In the genomic region with DNA sequence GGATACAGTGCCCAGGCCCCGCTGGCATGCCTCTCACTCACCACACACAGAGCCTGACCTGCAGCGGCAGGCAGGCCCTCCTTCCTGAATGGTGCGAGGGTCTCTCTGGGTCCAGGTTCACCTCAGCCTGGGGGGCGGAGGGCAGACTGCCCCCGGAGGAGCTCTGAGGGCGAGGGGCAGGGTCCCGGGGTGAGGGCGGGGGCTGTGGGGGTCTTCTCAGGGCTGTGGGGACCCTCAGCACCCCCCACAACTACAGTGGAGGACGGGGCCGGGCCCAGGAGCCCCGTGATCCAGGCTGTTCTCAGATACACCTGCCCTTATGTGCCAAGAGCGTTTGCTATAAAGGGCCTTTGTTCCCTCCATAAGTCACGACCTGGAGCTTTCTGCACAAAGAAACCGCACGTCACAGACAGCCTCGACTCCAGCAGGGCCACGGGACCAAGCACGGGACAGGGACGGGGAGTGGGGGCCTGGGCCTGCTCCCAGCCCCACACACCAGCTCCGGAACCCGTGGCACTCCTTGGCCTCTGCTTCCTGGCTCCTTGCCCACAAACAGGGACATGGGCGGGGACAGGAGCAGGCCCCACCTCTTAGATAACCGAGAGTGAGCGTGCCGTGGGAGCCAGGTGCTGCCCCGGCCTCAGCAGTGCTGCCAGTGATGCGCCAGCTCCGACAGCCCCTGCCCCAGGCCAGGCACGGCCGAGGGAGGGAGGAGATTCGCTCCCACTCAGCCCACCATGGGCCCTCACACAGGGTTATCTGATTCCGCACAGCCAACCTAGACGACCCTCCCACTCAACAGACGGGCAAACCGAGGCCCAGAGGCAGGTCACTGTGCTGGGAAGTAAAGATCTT, we compare ENCODE assay signal across 14 cellular contexts.
DNase-seq lines count a peak whose midpoint lies in the region; ATAC-seq and TF ChIP-seq lines count a peak whose summit lies in the region.
"Had no signal": no experiment of that assay in that cellular context is flagged by ENCODE, and none has a peak within 500 bp of the region (broad histone marks: within the 10 kb centered on the region; RNA-seq: fewer than 3 reads in every experiment).

No MANE protein-coding gene starts in this region.

- H3K9me3 ChIP-seq in ovary (no peaks in the 10 kb centered on the region), spleen (no peaks in the 10 kb centered on the region)

- H3K4me1 ChIP-seq in ovary (ENCODE audit: insufficient read depth): peaks cover 22% of the 10 kb centered on the region
- H3K4me1 ChIP-seq in spleen: peaks cover 15 to 80% (median 55%) of the 10 kb centered on the region in 6 donors

- intact Hi-C loops in ovary (cut with DNase I): no loop called here
- intact Hi-C loops in spleen (cut with DNase I; ENCODE audit: low total_unique reads): no loop called here

- no peak overlapping the region for H3K4me3 Mint-ChIP-seq in endothelial cell (ENCODE audit: unreplicated experiment)
- H3K4me3 Mint-ChIP-seq: activated T-helper 1 cell treated with anti-CD3 and anti-CD28 coated beads, Interleukin-12 subunit alpha, Interleukin-12 subunit beta, Interleukin-2, Interleukin-4 antibody, amounts not matched to agents 30 ng/mL and 10 ng/mL and 1 ng/mL, durations not matched to agents 14 hours and 24 hours and 36 hours had no signal

- H3K36me3 ChIP-seq in ovary (no peaks in the 10 kb centered on the region), spleen (peaks cover 0 to 84% (median 62%) of the 10 kb centered on the region in 6 donors)

- no peaks in the 10 kb centered on the region for H3K9me3 Mint-ChIP-seq in endothelial cell (ENCODE audit: unreplicated experiment)
- H3K9me3 Mint-ChIP-seq: activated T-helper 1 cell treated with anti-CD3 and anti-CD28 coated beads, Interleukin-12 subunit alpha, Interleukin-12 subunit beta, Interleukin-2, Interleukin-4 antibody, amounts not matched to agents 30 ng/mL and 10 ng/mL and 1 ng/mL, durations not matched to agents 14 hours and 24 hours and 36 hours; naive thymus-derived CD8-positive, alpha-beta T cell had no signal

- H3K27ac Mint-ChIP-seq in endothelial cell (ENCODE audit: unreplicated experiment): no peak overlapping the region
- H3K27ac Mint-ChIP-seq: activated T-helper 1 cell treated with anti-CD3 and anti-CD28 coated beads, Interleukin-12 subunit alpha, Interleukin-12 subunit beta, Interleukin-2, Interleukin-4 antibody, amounts not matched to agents 30 ng/mL and 10 ng/mL and 1 ng/mL, durations not matched to agents 14 hours and 24 hours and 36 hours had no signal

- no peak for TF ChIP-seq EP300 in ovary (IDR thresholded peaks at IDR 0.05)

- H3K36me3 Mint-ChIP-seq in endothelial cell (ENCODE audit: low read depth, unreplicated experiment): peaks cover 21% of the 10 kb centered on the region

- TF ChIP-seq CTCF in ovary (IDR thresholded peaks at IDR 0.05) (no peak), spleen (IDR thresholded peaks at IDR 0.05 in 8 of 11, conservative IDR thresholded peaks at IDR 0.05 in 3 of 11) (no peak), endothelial cell (IDR thresholded peaks at IDR 0.05; ENCODE audit: unreplicated experiment) (no peak)

- peaks cover 2% of the 10 kb centered on the region for H3K4me1 Mint-ChIP-seq in endothelial cell (ENCODE audit: unreplicated experiment)

- H3K27me3 Mint-ChIP-seq in endothelial cell (ENCODE audit: unreplicated experiment): peaks cover 13% of the 10 kb centered on the region
- H3K27me3 Mint-ChIP-seq: naive thymus-derived CD8-positive, alpha-beta T cell had no signal

- WGBS in ovary, 3 donors: 74 to 84% (median 81%) methylated on average over 28 to 35 of the region's 35 CpGs
- 83 to 89% (median 84%) methylated on average over 12 to 35 of the region's 35 CpGs for WGBS in spleen, 5 donors

- H3K27me3 ChIP-seq in ovary: no peaks in the 10 kb centered on the region
- no peaks in the 10 kb centered on the region for H3K27me3 ChIP-seq in spleen (replicated peaks in 1 of 7)

- H3K4me3 ChIP-seq in ovary (no peak overlapping the region), spleen (no peak overlapping the region)

- ATAC-seq in HG02610 (IDR thresholded peaks at IDR 0.05; ENCODE audit: unreplicated experiment): no peak
- ATAC-seq: naive thymus-derived CD8-positive, alpha-beta T cell had no signal

- DNase-seq in COLO668 (lab: John Stamatoyannopoulos, UW; ENCODE audit: unreplicated experiment) (peak; percentile 27), NCI-H2107 treated with DMSO at 0.1 percent for 48 hours (lab: John Stamatoyannopoulos, UW; ENCODE audit: unreplicated experiment) (peak; percentile 56), erythroblast (lab: John Stamatoyannopoulos, UW) (peak; percentile 25 to 44), ovary (peak in 3 of 5 donors; percentile 46 to 48 (median 48)), cerebellar nuclear complex (lab: John Stamatoyannopoulos, UW) (no peak), spleen (no peak), endothelial cell (ENCODE audit: low spot score) (no peak)
- DNase-seq: activated CD4-positive, alpha-beta T cell treated with anti-CD3 and anti-CD28 coated beads for 4 hours; COR-L47; GOT3; naive thymus-derived CD8-positive, alpha-beta T cell; NCI-H774 had no signal

- TF ChIP-seq POLR2A in erythroblast (IDR thresholded peaks at IDR 0.05; ENCODE audit: low read length): no peak
- no peak for TF ChIP-seq POLR2A in ovary (IDR thresholded peaks at IDR 0.05)
- no peak for TF ChIP-seq POLR2A in spleen (IDR thresholded peaks at IDR 0.05)

- H3K27ac ChIP-seq in ovary (peak overlapping the region in 1 of 2 donors; percentile 48), spleen (peak overlapping the region in 1 of 8 donors; percentile 17)

Comparison
In these comparisons a context has a peak if more than half of its experiments do, and no peak if none do; other contexts are left out.
1. DNase-seq: peak in COLO668 (single experiment), NCI-H2107 treated with DMSO at 0.1 percent for 48 hours (single experiment), erythroblast (2 of 2) and ovary (3 of 5); none in cerebellar nuclear complex (0 of 2), spleen (single experiment) and endothelial cell (single experiment).